Comparison of ENCODE assay signal across 23 cellular contexts in the genomic region with DNA sequence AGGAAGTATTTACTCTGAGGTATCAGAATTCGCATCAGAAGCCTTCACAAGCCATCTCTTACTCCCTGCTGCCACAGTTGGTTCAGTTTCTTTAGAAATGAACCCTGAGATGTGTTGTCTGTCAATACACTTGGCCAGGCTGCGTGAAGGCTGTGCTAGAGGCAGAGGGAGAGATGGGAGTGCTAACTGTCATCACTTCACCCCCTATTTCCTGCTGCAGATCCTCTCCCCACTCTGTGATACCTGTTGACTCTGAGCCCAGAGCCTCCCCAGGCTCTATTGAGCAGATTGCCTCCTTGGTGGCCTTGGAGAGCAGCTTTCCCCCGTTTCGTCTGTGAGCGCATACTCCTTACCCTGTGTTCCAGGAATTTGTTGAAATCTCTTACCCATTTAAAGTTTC.
"Had no signal": no experiment of that assay in that cellular context is flagged by ENCODE, and none has a peak within 500 bp of the region (broad histone marks: within the 10 kb centered on the region; RNA-seq: fewer than 3 reads in every experiment).

No MANE protein-coding gene starts in this region.

- H3K4me3 ChIP-seq: dorsolateral prefrontal cortex, left lung, mucosa of descending colon, neural progenitor cell, psoas muscle, skin epidermis, thoracic aorta, tibial nerve, upper lobe of right lung, uterus had no signal

- H3K27ac ChIP-seq: dorsolateral prefrontal cortex, left lung, neural progenitor cell, psoas muscle, skin epidermis, thoracic aorta, tibial nerve, upper lobe of right lung, uterus had no signal

- H3K27me3 ChIP-seq: dorsolateral prefrontal cortex, left lung, neural progenitor cell, tibial nerve, upper lobe of right lung, uterus had no signal

- H3K4me1 Mint-ChIP-seq: mesothelial cell of epicardium; naive B cell; stimulated activated naive B cell treated with anti-CD40 and anti-IgM and Interleukin-4, amounts not matched to agents 10 μg/mL and 1 μg/mL and 100 μg/mL, for 72 hours had no signal

- DNase-seq: dorsolateral prefrontal cortex; effector CD4-positive, alpha-beta T cell; hypothalamus; left cardiac atrium; left lung; mesenchymal stem cell; mucosa of descending colon; naive B cell; nucleus accumbens; psoas muscle; right cardiac atrium; stimulated activated CD4-positive, alpha-beta T cell treated with anti-CD3 and anti-CD28 coated beads, Interleukin-15, amount 100 ng/mL, for 24 hours; stimulated activated CD4-positive, alpha-beta T cell treated with anti-CD3 and anti-CD28 coated beads, Interleukin-2, amount 100 ng/mL, for 48 hours; stimulated activated naive B cell treated with anti-CD40 and anti-IgM and Interleukin-4, amounts not matched to agents 10 μg/mL and 1 μg/mL and 100 μg/mL, for 72 hours; upper lobe of right lung; uterus had no signal

- H3K27ac Mint-ChIP-seq: mesothelial cell of epicardium; naive B cell; natural killer cell treated with Interleukin-12 subunit alpha and Interleukin-12 subunit beta and Interleukin-15 and Interleukin-18, amount 100 ng/mL, for 72 hours; neural progenitor cell; stimulated activated naive B cell treated with anti-CD40 and anti-IgM and Interleukin-4, amounts not matched to agents 10 μg/mL and 1 μg/mL and 100 μg/mL, for 72 hours; stimulated activated naive CD8-positive, alpha-beta T cell treated with anti-CD3 and anti-CD28 coated beads, Interleukin-15, Interleukin-2, amounts not matched to agents 100 ng/mL and 50 ng/mL, for 24 hours had no signal

- H3K36me3 Mint-ChIP-seq: mesothelial cell of epicardium; naive B cell; natural killer cell treated with Interleukin-12 subunit alpha and Interleukin-12 subunit beta and Interleukin-15 and Interleukin-18, amount 100 ng/mL, for 72 hours; neural progenitor cell; stimulated activated naive B cell treated with anti-CD40 and anti-IgM and Interleukin-4, amounts not matched to agents 10 μg/mL and 1 μg/mL and 100 μg/mL, for 72 hours had no signal

- H3K4me3 Mint-ChIP-seq: mesothelial cell of epicardium; naive B cell; natural killer cell treated with Interleukin-12 subunit alpha and Interleukin-12 subunit beta and Interleukin-15 and Interleukin-18, amount 100 ng/mL, for 72 hours; neural progenitor cell; stimulated activated naive B cell treated with anti-CD40 and anti-IgM and Interleukin-4, amounts not matched to agents 10 μg/mL and 1 μg/mL and 100 μg/mL, for 72 hours; stimulated activated naive CD8-positive, alpha-beta T cell treated with anti-CD3 and anti-CD28 coated beads, Interleukin-15, Interleukin-2, amounts not matched to agents 100 ng/mL and 50 ng/mL, for 24 hours had no signal

- H3K9ac ChIP-seq: neural progenitor cell had no signal

- H2AFZ ChIP-seq: neural progenitor cell had no signal

- H3K36me3 ChIP-seq: left lung, neural progenitor cell, thoracic aorta, tibial nerve, upper lobe of right lung, uterus had no signal

- H3K4me2 ChIP-seq: neural progenitor cell had no signal

- H3K4me1 ChIP-seq: left lung, tibial nerve, upper lobe of right lung, uterus had no signal

- ATAC-seq: left cardiac atrium; left lung; mucosa of descending colon; natural killer cell treated with Interleukin-12 subunit alpha and Interleukin-12 subunit beta and Interleukin-15 and Interleukin-18, amount 100 ng/mL, for 72 hours; psoas muscle; right cardiac atrium; stimulated activated naive B cell treated with anti-CD40 and anti-IgM and Interleukin-4, amounts not matched to agents 10 μg/mL and 1 μg/mL and 100 μg/mL, for 72 hours; upper lobe of right lung had no signal

- H3K9me3 ChIP-seq: left lung, mucosa of descending colon, psoas muscle, thoracic aorta, tibial nerve, upper lobe of right lung, uterus had no signal

- H3K9me3 Mint-ChIP-seq: mesothelial cell of epicardium; natural killer cell treated with Interleukin-12 subunit alpha and Interleukin-12 subunit beta and Interleukin-15 and Interleukin-18, amount 100 ng/mL, for 72 hours; neural progenitor cell; stimulated activated naive CD8-positive, alpha-beta T cell treated with anti-CD3 and anti-CD28 coated beads, Interleukin-15, Interleukin-2, amounts not matched to agents 100 ng/mL and 50 ng/mL, for 24 hours had no signal
